16 cellular contexts compared by ENCODE assay signal in the genomic region with DNA sequence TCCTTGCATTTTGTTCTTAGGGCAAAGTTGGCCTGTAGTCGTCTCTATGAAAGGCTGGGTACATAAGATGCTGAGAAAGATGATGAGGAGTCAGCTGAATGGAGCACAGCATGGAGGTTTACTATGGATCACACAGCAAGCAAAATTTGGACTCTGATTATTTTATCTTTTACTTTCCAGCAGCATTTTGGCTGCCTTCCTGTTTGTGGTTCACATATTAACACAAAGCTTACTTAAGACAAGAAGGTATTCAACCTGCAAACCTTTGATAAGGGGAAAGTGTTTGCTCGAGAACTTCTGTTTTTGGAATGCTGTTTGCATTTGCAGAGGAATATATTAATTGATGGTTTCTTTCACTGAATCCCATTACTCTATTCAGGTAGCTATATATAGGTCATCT.
A peak's percentile ranks its signal among the peaks of the same experiment; 100 is the strongest.
DNase-seq lines count a peak whose midpoint lies in the region; ATAC-seq, FAIRE-seq and TF ChIP-seq lines count a peak whose summit lies in the region.
"Had no signal": no experiment of that assay in that cellular context is flagged by ENCODE, and none has a peak within 500 bp of the region (broad histone marks: within the 10 kb centered on the region; RNA-seq: fewer than 3 reads in every experiment).

No MANE protein-coding gene starts in this region.

- H3K4me3 ChIP-seq in liver (ENCODE audit: low read depth in 1 of 3, low read length in 3 of 3) (no peak overlapping the region), HepG2 (replicated peaks in 1 of 3; ENCODE audit: insufficient read depth in 1 of 3, low read depth in 2 of 3, low read length in 3 of 3) (no peak overlapping the region), K562 (no peak overlapping the region), left lung (no peak overlapping the region), stomach (no peak overlapping the region), upper lobe of left lung (no peak overlapping the region)
- H3K4me3 ChIP-seq: BLaER1 had no signal

- no peaks in the 10 kb centered on the region for H3K9me3 ChIP-seq in liver (ENCODE audit: control insufficient read depth in 4 of 4, low read length in 3 of 4)
- H3K9me3 ChIP-seq in HepG2 (ENCODE audit: low read length), result no peaks in the 10 kb centered on the region
- no peaks in the 10 kb centered on the region for H3K9me3 ChIP-seq in K562 (replicated peaks; ENCODE audit: control insufficient read depth, insufficient read depth, low read depth, low read length)
- no peaks in the 10 kb centered on the region for H3K9me3 ChIP-seq in left lung
- no peaks in the 10 kb centered on the region for H3K9me3 ChIP-seq in stomach
- no peaks in the 10 kb centered on the region for H3K9me3 ChIP-seq in upper lobe of left lung
- H3K9me3 ChIP-seq: BLaER1 had no signal

- TF ChIP-seq EP300 in HepG2 (IDR thresholded peaks at IDR 0.05; ENCODE audit: low read depth in 2 of 2, low read length in 2 of 2) (no peak), HepG2 (CRISPR knock-in tag; IDR thresholded peaks at IDR 0.05; ENCODE audit: borderline replicate concordance) (no peak), K562 (IDR thresholded peaks at IDR 0.05; ENCODE audit: low read length) (no peak), stomach (IDR thresholded peaks at IDR 0.05) (no peak), upper lobe of left lung (IDR thresholded peaks at IDR 0.05) (no peak)

- H3K36me3 ChIP-seq in liver (ENCODE audit: control insufficient read depth in 4 of 4, insufficient read depth in 3 of 4, low read depth in 1 of 4, low read length in 3 of 4), result no peaks in the 10 kb centered on the region
- no peaks in the 10 kb centered on the region for H3K36me3 ChIP-seq in HepG2 (replicated peaks in 1 of 2; ENCODE audit: control insufficient read depth in 1 of 2, insufficient read depth in 2 of 2, low read length in 2 of 2)
- H3K36me3 ChIP-seq in K562 (ENCODE audit: control insufficient read depth, insufficient read depth, low read length), result no peaks in the 10 kb centered on the region
- no peaks in the 10 kb centered on the region for H3K36me3 ChIP-seq in left lung
- no peaks in the 10 kb centered on the region for H3K36me3 ChIP-seq in stomach
- H3K36me3 ChIP-seq in upper lobe of left lung, result no peaks in the 10 kb centered on the region
- H3K36me3 ChIP-seq: BLaER1 had no signal

- H3K9ac ChIP-seq in liver (ENCODE audit: low read depth in 1 of 2, low read length in 2 of 2), result no peak overlapping the region
- no peak overlapping the region for H3K9ac ChIP-seq in HepG2 (ENCODE audit: insufficient read depth, low read depth, low read length)
- no peak overlapping the region for H3K9ac ChIP-seq in K562 (ENCODE audit: insufficient read depth in 1 of 2, low read depth in 2 of 2, low read length in 2 of 2)
- H3K9ac ChIP-seq: BLaER1 had no signal

- no peak overlapping the region for H2AFZ ChIP-seq in HepG2 (ENCODE audit: low read length)
- H2AFZ ChIP-seq in K562 (ENCODE audit: low read depth, low read length), result no peak overlapping the region

- TF ChIP-seq CTCF in liver (IDR thresholded peaks at IDR 0.05; ENCODE audit: low read depth, low read length, missing input control) (no peak), HepG2 (CRISPR knock-in tag; IDR thresholded peaks at IDR 0.05) (no peak), K562 (IDR thresholded peaks at IDR 0.05 in 2 of 3, conservative IDR thresholded peaks at IDR 0.05 in 1 of 3; ENCODE audit: insufficient read depth in 2 of 3, low read depth in 1 of 3, low read length in 3 of 3) (no peak), left lung (IDR thresholded peaks at IDR 0.05) (no peak), stomach (IDR thresholded peaks at IDR 0.05) (no peak), RWPE1 (conservative IDR thresholded peaks at IDR 0.05; ENCODE audit: low read depth) (no peak), upper lobe of left lung (IDR thresholded peaks at IDR 0.05) (no peak)

- no peak for ATAC-seq in HepG2
- ATAC-seq in K562, result no peak
- peak; percentile 36 for ATAC-seq in left lung
- ATAC-seq in upper lobe of left lung (ENCODE audit: low FRiP score in 2 of 2), result no peak

- in situ Hi-C loops in HepG2 (cut with HindIII; ENCODE audit: extremely low pct_ligation_motif_present, low pct_unique_long_range_greater_than_20kb), result no loop called here
- in situ Hi-C loops in K562 (cut with MboI), result no loop called here

- H3K4me1 ChIP-seq in liver (ENCODE audit: control insufficient read depth in 4 of 4, insufficient read depth in 4 of 4, low read length in 3 of 4), result peaks cover 0 to 11% (median 4%) of the 10 kb centered on the region in 4 donors
- H3K4me1 ChIP-seq in HepG2 (ENCODE audit: insufficient read depth, low read length), result no peaks in the 10 kb centered on the region
- H3K4me1 ChIP-seq in K562 (replicated peaks in 1 of 2; ENCODE audit: control insufficient read depth in 2 of 2, insufficient read depth in 2 of 2, low read length in 2 of 2), result no peaks in the 10 kb centered on the region
- H3K4me1 ChIP-seq in left lung, result no peaks in the 10 kb centered on the region
- peaks cover 0 to 16% (median 11%) of the 10 kb centered on the region in 4 donors for H3K4me1 ChIP-seq in stomach
- H3K4me1 ChIP-seq in upper lobe of left lung, result no peaks in the 10 kb centered on the region
- H3K4me1 ChIP-seq: BLaER1 had no signal

- DNase-seq in HepG2 (ENCODE audit: low spot score) (no peak), K562 (ENCODE audit: extremely low read depth in 1 of 4, low spot score in 3 of 4) (peak in 1 of 4 experiments; percentile 6), left lung (no peak), stomach (peak; percentile 33), RWPE1 (ENCODE audit: low spot score) (no peak), epidermal melanocyte (ENCODE audit: insufficient read length, low spot score) (no peak), upper lobe of left lung (no peak)
- DNase-seq: 8988T; AML-193; CD8-positive, alpha-beta memory T cell; DMS53; GF-D8; HCEC 1CT; HFFc6 had no signal

- H4K20me1 ChIP-seq in HepG2 (ENCODE audit: insufficient read depth, low read length) (no peaks in the 10 kb centered on the region), K562 (replicated peaks; ENCODE audit: control insufficient read depth, insufficient read depth, low read length) (no peaks in the 10 kb centered on the region)
- H4K20me1 ChIP-seq: BLaER1 had no signal

- CTCF ChIA-PET in HepG2 (lab: Yijun Ruan, JAX; ENCODE audit: low intra/inter-chr PET ratio, low total read pairs) (no interaction called here), K562 (lab: Yijun Ruan, JAX; ENCODE audit: low intra/inter-chr PET ratio) (no interaction called here), RWPE1 (lab: Yijun Ruan, JAX) (no interaction called here)

- no peaks in the 10 kb centered on the region for H3K9me1 ChIP-seq in K562 (ENCODE audit: control insufficient read depth, insufficient read depth, low read length)

- FAIRE-seq in HepG2 (lab: Jason Lieb, UNC), result no peak
- no peak for FAIRE-seq in K562 (lab: Jason Lieb, UNC)

- H3K4me2 ChIP-seq in HepG2 (ENCODE audit: low read depth, low read length) (no peak overlapping the region), K562 (ENCODE audit: insufficient read depth, low read length) (no peak overlapping the region)
- H3K4me2 ChIP-seq: BLaER1 had no signal

- H3K79me2 ChIP-seq in HepG2 (ENCODE audit: insufficient read depth, low read length) (no peaks in the 10 kb centered on the region), K562 (ENCODE audit: control insufficient read depth, insufficient read depth, low read length) (no peaks in the 10 kb centered on the region)

- H3K27ac ChIP-seq in liver (ENCODE audit: low read depth in 1 of 2, low read length in 2 of 2), result no peak overlapping the region
- no peak overlapping the region for H3K27ac ChIP-seq in HepG2 (ENCODE audit: extremely low read length, insufficient read depth, low read length)
- H3K27ac ChIP-seq in K562 (ENCODE audit: extremely low read depth, low read depth, low read length), result no peak overlapping the region
- H3K27ac ChIP-seq in left lung, result no peak overlapping the region
- no peak overlapping the region for H3K27ac ChIP-seq in stomach
- H3K27ac ChIP-seq in RWPE1, result no peak overlapping the region
- H3K27ac ChIP-seq in upper lobe of left lung, result no peak overlapping the region
- H3K27ac ChIP-seq: BLaER1 had no signal

- 15% methylated on average over 2 of the region's 2 CpGs for WGBS in liver
- WGBS in HepG2 (ENCODE audit: low lambda C conversion rate), result 0% methylated on average over 2 of the region's 2 CpGs
- 0% methylated on average over 2 of the region's 2 CpGs for WGBS in K562 (ENCODE audit: insufficient coverage, low coverage, missing lambda C conversion rate)
- 18 to 33% (median 26%) methylated on average over 2 of the region's 2 CpGs for WGBS in stomach, 5 donors
- WGBS in upper lobe of left lung, 2 donors, result 32 to 35% methylated on average over 2 of the region's 2 CpGs

- peak in 1 of 2 donors; percentile 21 for TF ChIP-seq RAD21 in liver (IDR thresholded peaks at IDR 0.05)
- TF ChIP-seq RAD21 in HepG2 (CRISPR knock-in tag; IDR thresholded peaks at IDR 0.05), result no peak
- no peak for TF ChIP-seq RAD21 in K562 (CRISPR knock-in tag; conservative IDR thresholded peaks at IDR 0.05 in 1 of 2, IDR thresholded peaks at IDR 0.05 in 1 of 2)

- TF ChIP-seq POLR2A in HepG2 (IDR thresholded peaks at IDR 0.05; ENCODE audit: insufficient read depth in 1 of 2, low read depth in 2 of 2, low read length in 2 of 2) (no peak), K562 (conservative IDR thresholded peaks at IDR 0.05) (no peak), stomach (IDR thresholded peaks at IDR 0.05) (no peak), upper lobe of left lung (IDR thresholded peaks at IDR 0.05) (no peak)

- BruUV-seq in HepG2 (replicated peaks; lab: Mats Ljungman, UMichigan) (no TSS peak), K562 (replicated peaks; lab: Mats Ljungman, UMichigan) (no TSS peak)

- intact Hi-C loops in HepG2 (cut with micrococcal nuclease; ENCODE audit: unreplicated experiment), result no loop called here
- intact Hi-C loops in K562 (cut with micrococcal nuclease), result no loop called here
- intact Hi-C loops in left lung (cut with DNase I), result no loop called here
- intact Hi-C loops in stomach (cut with DNase I; ENCODE audit: low total_unique reads), result no loop called here

- POLR2A ChIA-PET in HepG2 (lab: Yijun Ruan, JAX), result no interaction called here
- POLR2A ChIA-PET in K562 (lab: Yijun Ruan, JAX), result no interaction called here
- POLR2A ChIA-PET in RWPE1 (lab: Yijun Ruan, JAX; ENCODE audit: low non-redundant PET), result no interaction called here

- no peaks in the 10 kb centered on the region for H3K27me3 ChIP-seq in liver (ENCODE audit: control insufficient read depth in 4 of 4, insufficient read depth in 4 of 4, low read length in 3 of 4)
- H3K27me3 ChIP-seq in HepG2 (ENCODE audit: control insufficient read depth in 1 of 2, insufficient read depth in 2 of 2, low read length in 2 of 2), result no peaks in the 10 kb centered on the region
- no peaks in the 10 kb centered on the region for H3K27me3 ChIP-seq in K562 (ENCODE audit: control insufficient read depth in 2 of 2, insufficient read depth in 2 of 2, low read length in 2 of 2)
- no peaks in the 10 kb centered on the region for H3K27me3 ChIP-seq in left lung
- H3K27me3 ChIP-seq in stomach, result no peaks in the 10 kb centered on the region
- H3K27me3 ChIP-seq in upper lobe of left lung, result no peaks in the 10 kb centered on the region
- H3K27me3 ChIP-seq: BLaER1 had no signal

TF ChIP-seq in liver, 16 proteins besides CTCF, POLR2A, EP300 and RAD21 (continues in another document):
- TF ChIP-seq RXRA (IDR thresholded peaks at IDR 0.05), result peak; percentile 24 to 34

TF ChIP-seq in K562, 482 proteins besides CTCF, POLR2A, EP300 and RAD21 (continues in another document):
- TF ChIP-seq FOSL1 (tag; conservative IDR thresholded peaks at IDR 0.05), result no peak
- TF ChIP-seq FOXK1 (CRISPR knock-in tag; IDR thresholded peaks at IDR 0.05; ENCODE audit: borderline replicate concordance), result no peak
